Comparison of ENCODE assay signal across 1 cellular context in the genomic region with DNA sequence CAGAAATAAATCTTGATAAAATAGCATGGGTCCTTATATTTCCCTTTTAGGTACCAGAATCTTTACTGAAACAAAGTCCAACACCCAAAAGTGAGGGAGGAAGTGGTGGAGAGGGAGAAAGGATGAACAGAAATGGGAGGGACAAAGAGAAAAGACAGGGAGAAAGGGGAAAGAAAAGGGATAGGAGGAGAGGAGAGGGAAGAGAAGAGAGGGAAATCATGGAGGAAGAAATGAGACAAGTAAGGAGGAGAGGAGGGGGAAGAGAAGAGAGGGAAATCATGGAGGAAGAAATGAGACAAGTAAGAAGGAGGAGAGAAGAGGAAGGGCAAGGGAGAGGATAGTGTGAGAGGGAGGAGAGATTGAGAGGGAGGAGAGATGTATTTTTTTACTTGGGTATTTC.
TF ChIP-seq lines count a peak whose summit lies in the region.

No MANE protein-coding gene starts in this region.

TF ChIP-seq in K562, 482 proteins besides CTCF, POLR2A, EP300 and RAD21 (continued from another document):
- no peak for TF ChIP-seq JUN (IDR thresholded peaks at IDR 0.05; ENCODE audit: borderline replicate concordance, low read depth, low read length)
- TF ChIP-seq JUN (CRISPR knock-in tag; IDR thresholded peaks at IDR 0.05; ENCODE audit: borderline replicate concordance): no peak
- peak; percentile 61; the same call in 1 of the 2 replicates for TF ChIP-seq ELF4 (CRISPR knock-in tag; IDR thresholded peaks at IDR 0.05)
- no peak for TF ChIP-seq TAF7 (tag; IDR thresholded peaks at IDR 0.05)
- TF ChIP-seq ZNF699 (CRISPR knock-in tag; IDR thresholded peaks at IDR 0.05; ENCODE audit: insufficient replicate concordance): no peak
- TF ChIP-seq, protein P1, sequence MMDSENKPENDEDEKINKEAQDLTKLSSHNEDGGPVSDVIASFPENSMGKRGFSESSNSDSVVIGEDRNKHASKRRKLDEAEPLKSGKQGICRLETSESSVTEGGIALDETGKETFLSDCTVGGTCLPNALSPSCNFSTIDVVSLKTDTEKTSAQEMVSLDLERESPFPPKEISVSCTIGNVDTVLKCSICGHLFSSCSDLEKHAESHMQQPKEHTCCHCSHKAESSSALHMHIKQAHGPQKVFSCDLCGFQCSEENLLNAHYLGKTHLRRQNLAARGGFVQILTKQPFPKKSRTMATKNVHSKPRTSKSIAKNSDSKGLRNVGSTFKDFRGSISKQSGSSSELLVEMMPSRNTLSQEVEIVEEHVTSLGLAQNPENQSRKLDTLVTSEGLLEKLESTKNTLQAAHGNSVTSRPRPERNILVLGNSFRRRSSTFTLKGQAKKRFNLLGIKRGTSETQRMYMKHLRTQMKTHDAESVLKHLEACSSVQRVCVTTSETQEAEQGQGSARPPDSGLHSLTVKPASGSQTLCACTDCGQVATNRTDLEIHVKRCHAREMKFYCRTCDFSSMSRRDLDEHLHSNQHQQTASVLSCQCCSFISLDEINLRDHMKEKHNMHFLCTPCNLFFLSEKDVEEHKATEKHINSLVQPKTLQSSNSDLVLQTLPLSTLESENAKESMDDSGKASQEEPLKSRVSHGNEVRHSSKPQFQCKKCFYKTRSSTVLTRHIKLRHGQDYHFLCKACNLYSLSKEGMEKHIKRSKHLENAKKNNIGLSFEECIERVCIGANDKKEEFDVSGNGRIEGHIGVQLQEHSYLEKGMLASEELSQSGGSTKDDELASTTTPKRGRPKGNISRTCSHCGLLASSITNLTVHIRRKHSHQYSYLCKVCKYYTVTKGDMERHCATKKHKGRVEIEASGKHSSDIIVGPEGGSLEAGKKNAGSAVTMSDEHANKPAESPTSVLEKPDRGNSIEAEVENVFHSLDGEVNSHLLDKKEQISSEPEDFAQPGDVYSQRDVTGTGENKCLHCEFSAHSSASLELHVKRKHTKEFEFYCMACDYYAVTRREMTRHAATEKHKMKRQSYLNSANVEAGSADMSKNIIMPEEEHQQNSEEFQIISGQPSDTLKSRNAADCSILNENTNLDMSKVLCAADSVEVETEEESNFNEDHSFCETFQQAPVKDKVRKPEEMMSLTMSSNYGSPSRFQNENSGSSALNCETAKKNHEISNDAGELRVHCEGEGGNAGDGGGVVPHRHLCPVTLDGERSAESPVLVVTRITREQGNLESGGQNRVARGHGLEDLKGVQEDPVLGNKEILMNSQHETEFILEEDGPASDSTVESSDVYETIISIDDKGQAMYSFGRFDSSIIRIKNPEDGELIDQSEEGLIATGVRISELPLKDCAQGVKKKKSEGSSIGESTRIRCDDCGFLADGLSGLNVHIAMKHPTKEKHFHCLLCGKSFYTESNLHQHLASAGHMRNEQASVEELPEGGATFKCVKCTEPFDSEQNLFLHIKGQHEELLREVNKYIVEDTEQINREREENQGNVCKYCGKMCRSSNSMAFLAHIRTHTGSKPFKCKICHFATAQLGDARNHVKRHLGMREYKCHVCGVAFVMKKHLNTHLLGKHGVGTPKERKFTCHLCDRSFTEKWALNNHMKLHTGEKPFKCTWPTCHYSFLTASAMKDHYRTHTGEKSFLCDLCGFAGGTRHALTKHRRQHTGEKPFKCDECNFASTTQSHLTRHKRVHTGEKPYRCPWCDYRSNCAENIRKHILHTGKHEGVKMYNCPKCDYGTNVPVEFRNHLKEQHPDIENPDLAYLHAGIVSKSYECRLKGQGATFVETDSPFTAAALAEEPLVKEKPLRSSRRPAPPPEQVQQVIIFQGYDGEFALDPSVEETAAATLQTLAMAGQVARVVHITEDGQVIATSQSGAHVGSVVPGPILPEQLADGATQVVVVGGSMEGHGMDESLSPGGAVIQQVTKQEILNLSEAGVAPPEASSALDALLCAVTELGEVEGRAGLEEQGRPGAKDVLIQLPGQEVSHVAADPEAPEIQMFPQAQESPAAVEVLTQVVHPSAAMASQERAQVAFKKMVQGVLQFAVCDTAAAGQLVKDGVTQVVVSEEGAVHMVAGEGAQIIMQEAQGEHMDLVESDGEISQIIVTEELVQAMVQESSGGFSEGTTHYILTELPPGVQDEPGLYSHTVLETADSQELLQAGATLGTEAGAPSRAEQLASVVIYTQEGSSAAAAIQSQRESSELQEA (IDR thresholded peaks at IDR 0.05; ENCODE audit: low read depth): no peak
- TF ChIP-seq, protein P2, sequence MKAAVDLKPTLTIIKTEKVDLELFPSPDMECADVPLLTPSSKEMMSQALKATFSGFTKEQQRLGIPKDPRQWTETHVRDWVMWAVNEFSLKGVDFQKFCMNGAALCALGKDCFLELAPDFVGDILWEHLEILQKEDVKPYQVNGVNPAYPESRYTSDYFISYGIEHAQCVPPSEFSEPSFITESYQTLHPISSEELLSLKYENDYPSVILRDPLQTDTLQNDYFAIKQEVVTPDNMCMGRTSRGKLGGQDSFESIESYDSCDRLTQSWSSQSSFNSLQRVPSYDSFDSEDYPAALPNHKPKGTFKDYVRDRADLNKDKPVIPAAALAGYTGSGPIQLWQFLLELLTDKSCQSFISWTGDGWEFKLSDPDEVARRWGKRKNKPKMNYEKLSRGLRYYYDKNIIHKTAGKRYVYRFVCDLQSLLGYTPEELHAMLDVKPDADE (conservative IDR thresholded peaks at IDR 0.05; ENCODE audit: control insufficient read depth, low read depth, low read length): no peak
- TF ChIP-seq OTX1 (CRISPR knock-in tag; IDR thresholded peaks at IDR 0.05): peak; percentile 75; the same call in 1 of the 2 replicates
- TF ChIP-seq BMI1 (IDR thresholded peaks at IDR 0.05; ENCODE audit: low read length): no peak
- TF ChIP-seq, protein P3, sequence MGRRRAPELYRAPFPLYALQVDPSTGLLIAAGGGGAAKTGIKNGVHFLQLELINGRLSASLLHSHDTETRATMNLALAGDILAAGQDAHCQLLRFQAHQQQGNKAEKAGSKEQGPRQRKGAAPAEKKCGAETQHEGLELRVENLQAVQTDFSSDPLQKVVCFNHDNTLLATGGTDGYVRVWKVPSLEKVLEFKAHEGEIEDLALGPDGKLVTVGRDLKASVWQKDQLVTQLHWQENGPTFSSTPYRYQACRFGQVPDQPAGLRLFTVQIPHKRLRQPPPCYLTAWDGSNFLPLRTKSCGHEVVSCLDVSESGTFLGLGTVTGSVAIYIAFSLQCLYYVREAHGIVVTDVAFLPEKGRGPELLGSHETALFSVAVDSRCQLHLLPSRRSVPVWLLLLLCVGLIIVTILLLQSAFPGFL (CRISPR knock-in tag; IDR thresholded peaks at IDR 0.05): no peak
- TF ChIP-seq, protein P4, sequence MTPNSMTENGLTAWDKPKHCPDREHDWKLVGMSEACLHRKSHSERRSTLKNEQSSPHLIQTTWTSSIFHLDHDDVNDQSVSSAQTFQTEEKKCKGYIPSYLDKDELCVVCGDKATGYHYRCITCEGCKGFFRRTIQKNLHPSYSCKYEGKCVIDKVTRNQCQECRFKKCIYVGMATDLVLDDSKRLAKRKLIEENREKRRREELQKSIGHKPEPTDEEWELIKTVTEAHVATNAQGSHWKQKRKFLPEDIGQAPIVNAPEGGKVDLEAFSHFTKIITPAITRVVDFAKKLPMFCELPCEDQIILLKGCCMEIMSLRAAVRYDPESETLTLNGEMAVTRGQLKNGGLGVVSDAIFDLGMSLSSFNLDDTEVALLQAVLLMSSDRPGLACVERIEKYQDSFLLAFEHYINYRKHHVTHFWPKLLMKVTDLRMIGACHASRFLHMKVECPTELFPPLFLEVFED (CRISPR knock-in tag; conservative IDR thresholded peaks at IDR 0.05): 0 out of 2 replicates have a peak, but pooled peaks have one; percentile 26
- TF ChIP-seq MCM3 (IDR thresholded peaks at IDR 0.05): no peak
- 0 out of 4 replicates have a peak, but pooled peaks of 1 of the 2 experiments have one; percentile 35 for TF ChIP-seq HDAC1 (IDR thresholded peaks at IDR 0.05)
